In the genomic region with DNA sequence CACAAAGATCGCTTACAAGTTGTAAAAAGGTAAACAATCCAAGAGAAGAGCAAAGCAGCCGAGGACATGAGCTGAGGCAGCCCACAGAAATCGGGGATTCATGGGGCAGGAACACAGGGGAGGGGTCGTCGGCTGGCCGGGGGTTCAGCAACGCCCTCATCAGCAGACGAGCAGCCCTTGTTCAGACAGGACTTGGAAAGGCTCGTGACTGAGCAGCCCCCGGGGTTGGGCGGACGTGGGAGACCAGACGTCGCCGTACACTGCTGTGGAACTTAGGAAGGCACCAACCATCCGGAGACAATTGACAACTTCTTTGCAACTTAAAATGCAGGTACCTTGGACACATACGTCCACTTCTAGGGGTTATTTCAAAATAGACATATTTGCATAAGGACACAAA, we compare ENCODE assay signal across 27 cellular contexts.
"Had no signal": no experiment of that assay in that cellular context is flagged by ENCODE, and none has a peak within 500 bp of the region (broad histone marks: within the 10 kb centered on the region; RNA-seq: fewer than 3 reads in every experiment).

No MANE protein-coding gene starts in this region.

- H3K27ac ChIP-seq: coronary artery, dorsolateral prefrontal cortex, epithelial cell of prostate, esophagus squamous epithelium, gastrocnemius medialis, heart right ventricle, left lung, lower lobe of right lung had no signal

- H3K4me3 ChIP-seq: coronary artery, dorsolateral prefrontal cortex, esophagus squamous epithelium, gastrocnemius medialis, heart right ventricle, left lung, lower lobe of right lung, mucosa of descending colon had no signal

- H3K27ac Mint-ChIP-seq: mesothelial cell of epicardium, naive B cell had no signal

- H3K36me3 Mint-ChIP-seq: mesothelial cell of epicardium, naive B cell had no signal

- ATAC-seq: esophagus mucosa, gastrocnemius medialis, heart right ventricle, left cardiac atrium, left lung, left ventricle myocardium superior, lower lobe of right lung, mucosa of descending colon had no signal

- H3K9me3 ChIP-seq: esophagus squamous epithelium, gastrocnemius medialis, heart right ventricle, left lung, lower lobe of right lung, mucosa of descending colon had no signal

- DNase-seq: dermis blood vessel endothelial cell; dorsolateral prefrontal cortex; effector CD4-positive, alpha-beta T cell; effector memory CD4-positive, alpha-beta T cell; erythroblast; esophagus squamous epithelium; foreskin fibroblast; foreskin melanocyte; gastrocnemius medialis; head of caudate nucleus; heart right ventricle; hippocampal formation; left cardiac atrium; left lung; left ventricle myocardium superior; lower lobe of right lung; mesenchymal stem cell; mucosa of descending colon; naive B cell had no signal

- FAIRE-seq: colon, endometrium, islet of Langerhans, keratinocyte had no signal

- H3K4me3 Mint-ChIP-seq: mesothelial cell of epicardium, naive B cell had no signal

- H3K4me1 ChIP-seq: esophagus squamous epithelium, gastrocnemius medialis, heart right ventricle, left lung, lower lobe of right lung had no signal

- H3K9me3 Mint-ChIP-seq: mesothelial cell of epicardium had no signal

- H3K36me3 ChIP-seq: esophagus squamous epithelium, gastrocnemius medialis, heart right ventricle, left lung, lower lobe of right lung had no signal
